ENCODE assay signal across 8 cellular contexts in the genomic region with DNA sequence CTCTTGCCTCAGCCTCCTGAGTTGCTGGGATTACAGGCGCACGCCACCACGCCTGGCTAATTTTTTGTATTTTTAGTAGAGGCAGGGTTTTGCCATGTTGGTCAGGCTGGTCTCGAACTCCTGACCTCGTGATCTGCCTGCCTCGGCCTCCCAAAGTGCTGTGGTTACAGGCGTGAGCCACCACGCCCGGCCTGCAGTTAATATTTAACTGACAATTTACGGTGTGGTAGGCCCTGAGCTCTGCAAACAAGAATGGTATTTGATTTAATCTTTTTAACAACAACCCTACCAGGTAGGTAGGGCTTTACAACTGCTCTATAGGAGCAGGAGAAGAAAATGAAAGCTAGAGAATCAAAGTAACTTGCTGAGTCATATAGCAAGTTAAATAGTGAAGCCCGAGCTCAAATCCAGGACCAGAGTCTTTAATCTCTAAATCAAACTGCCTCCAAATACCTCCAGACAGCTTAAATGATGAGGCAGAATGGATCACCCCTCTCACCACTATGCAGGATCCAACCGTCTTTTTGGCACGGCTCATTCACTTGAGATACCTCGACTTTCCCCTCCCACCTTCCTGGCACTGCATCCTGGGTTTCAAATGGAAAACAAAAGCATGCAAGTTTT. TPM values are rescaled to one million over a fixed set of nuclear protein-coding genes. Genes with fewer than 3 reads are reported as not detected.
DNase-seq lines count a peak whose midpoint lies in the region; ATAC-seq and TF ChIP-seq lines count a peak whose summit lies in the region.

No MANE protein-coding gene starts in this region.

- CTCF ChIA-PET in PC-3 (lab: Charles Lee): interaction anchor here (1.1 kb wide), 1 partner anchor 39 kb away, joined by 3 read pairs; no protein-coding TSS in a partner anchor

- H3K9me3 ChIP-seq in DND-41 (ENCODE audit: insufficient read depth, low read length, severe bottlenecking) (no peaks in the 10 kb centered on the region), PC-3 (ENCODE audit: low read length) (no peaks in the 10 kb centered on the region)

- H3K4me3 ChIP-seq in DND-41 (ENCODE audit: low read depth in 1 of 2, low read length in 2 of 2) (no peak overlapping the region), PC-3 (ENCODE audit: low read length) (peak overlapping the region; percentile 45)

- DNase-seq in DND-41 (no peak), PC-3 (peak; percentile 82), kidney tubule cell (ENCODE audit: low spot score) (peak; percentile 59), NCI-H526 (lab: John Stamatoyannopoulos, UW) (no peak), iPS-NIHi7 (ENCODE audit: extremely low spot score) (no peak), RPMI8226 (no peak)
- no peak for DNase-seq in stimulated activated CD8-positive, alpha-beta memory T cell treated with anti-CD3 and anti-CD28 coated beads, Interleukin-4, amount 100 ng/mL, for 48 hours

- H2AFZ ChIP-seq in DND-41 (ENCODE audit: low read depth, low read length): no peak overlapping the region
- peak overlapping the region; percentile 71 for H2AFZ ChIP-seq in PC-3 (ENCODE audit: low read length)

- H3K79me2 ChIP-seq in DND-41 (ENCODE audit: insufficient read depth, low read length) (no peaks in the 10 kb centered on the region), PC-3 (ENCODE audit: low read length) (0 out of 2 replicates have a peak, but pooled peaks cover 6% of the 10 kb centered on the region)

- H3K4me2 ChIP-seq in DND-41 (ENCODE audit: insufficient read depth, low read length) (no peak overlapping the region), PC-3 (ENCODE audit: low read length) (peak overlapping the region; percentile 70)

- no TSS peak for BruUV-seq in PC-3 (replicated peaks; lab: Mats Ljungman, UMichigan)

- H3K36me3 ChIP-seq in DND-41 (ENCODE audit: insufficient read depth, low read length): peaks cover 4% of the 10 kb centered on the region; the same call in 1 of the 2 replicates
- H3K36me3 ChIP-seq in PC-3 (ENCODE audit: low read depth, low read length): peaks cover 3% of the 10 kb centered on the region

- no peaks in the 10 kb centered on the region for H3K9me2 ChIP-seq in PC-3 (replicated peaks; ENCODE audit: low read length)

- POLR2A ChIA-PET in PC-3 (lab: Charles Lee; ENCODE audit: unreplicated experiment): interaction anchor here (0.7 to 0.9 kb wide), 2 partner anchors 9 to 23 kb away, joined by 3 to 5 read pairs; a partner anchor contains a TSS

- H4K20me1 ChIP-seq in DND-41 (ENCODE audit: insufficient read depth, low read length) (no peaks in the 10 kb centered on the region), PC-3 (ENCODE audit: low read length) (no peaks in the 10 kb centered on the region)

- H3K27me3 ChIP-seq in DND-41 (ENCODE audit: insufficient read depth, low read length, poor library complexity) (no peaks in the 10 kb centered on the region), PC-3 (ENCODE audit: low read length) (no peaks in the 10 kb centered on the region)

- 0 out of 3 replicates have a peak, but pooled peaks have one; percentile 29 for ATAC-seq in DND-41 (ENCODE audit: insufficient read depth, low read depth)
- peak; percentile 69 for ATAC-seq in GM21447 (IDR thresholded peaks at IDR 0.05; ENCODE audit: unreplicated experiment)
- peak; percentile 90 for ATAC-seq in PC-3

- H3K9ac ChIP-seq in DND-41 (ENCODE audit: low read depth, low read length): no peak overlapping the region
- H3K9ac ChIP-seq in PC-3 (ENCODE audit: low read length): peak overlapping the region; percentile 37

- H3K27ac ChIP-seq in DND-41 (ENCODE audit: low read length) (no peak overlapping the region), PC-3 (ENCODE audit: low read length) (peak overlapping the region; percentile 76)

- H3K4me1 ChIP-seq in DND-41 (ENCODE audit: insufficient read depth, low read length) (no peaks in the 10 kb centered on the region), PC-3 (ENCODE audit: insufficient read depth, low read length) (peaks cover 22% of the 10 kb centered on the region; the same call in 1 of the 2 replicates)

- intact Hi-C loops in PC-3 (cut with micrococcal nuclease): loop anchor here (5.0 kb wide), 1 partner anchor 47 kb away; no protein-coding TSS in a partner anchor

- H3F3A ChIP-seq in PC-3 (ENCODE audit: low read length, unreplicated experiment): peaks cover 5% of the 10 kb centered on the region

- TF ChIP-seq CTCF in DND-41 (IDR thresholded peaks at IDR 0.05; ENCODE audit: borderline replicate concordance, extremely low read depth, low read length, poor library complexity, severe bottlenecking) (no peak), PC-3 (conservative IDR thresholded peaks at IDR 0.05; ENCODE audit: low read depth, low read length) (no peak)

RNA-seq across cellular contexts. Expression of a gene that starts 9.4 kb away (rescaled TPM):
- 15.6 and 22.2 TPM in 2 replicates for total RNA-seq in PC-3 (2014; rRNA removed)

RNA-seq across cellular contexts. Expression of a gene that starts 20.5 kb away (rescaled TPM):
- total RNA-seq in PC-3 (2014; rRNA removed): 0.36 TPM in 1 of 2 replicates, not detected in the other

RNA-seq across cellular contexts. Expression of a gene that starts 52.3 kb away (rescaled TPM):
- 42.2 and 46.9 TPM in 2 replicates for total RNA-seq in PC-3 (2014; rRNA removed)

RNA-seq across cellular contexts. Expression of a gene that starts 55.1 kb away (rescaled TPM):
- 15.6 and 16.6 TPM in 2 replicates for total RNA-seq in PC-3 (2014; rRNA removed)

Comparison
In these comparisons a context has a peak if more than half of its experiments do, and no peak if none do; other contexts are left out.
1. ATAC-seq: peak in every context shown above with its lines; median percentile 90 in PC-3; 69 in GM21447; 29 in DND-41.
2. DNase-seq: peak in PC-3 (single experiment) and kidney tubule cell (single experiment); none in DND-41 (single experiment), stimulated activated CD8-positive, alpha-beta memory T cell treated with anti-CD3 and anti-CD28 coated beads, Interleukin-4, amount 100 ng/mL, for 48 hours (single experiment), NCI-H526 (0 of 2), iPS-NIHi7 (single experiment) and RPMI8226 (single experiment).